ENCODE assay signal across 11 cellular contexts in the genomic region with DNA sequence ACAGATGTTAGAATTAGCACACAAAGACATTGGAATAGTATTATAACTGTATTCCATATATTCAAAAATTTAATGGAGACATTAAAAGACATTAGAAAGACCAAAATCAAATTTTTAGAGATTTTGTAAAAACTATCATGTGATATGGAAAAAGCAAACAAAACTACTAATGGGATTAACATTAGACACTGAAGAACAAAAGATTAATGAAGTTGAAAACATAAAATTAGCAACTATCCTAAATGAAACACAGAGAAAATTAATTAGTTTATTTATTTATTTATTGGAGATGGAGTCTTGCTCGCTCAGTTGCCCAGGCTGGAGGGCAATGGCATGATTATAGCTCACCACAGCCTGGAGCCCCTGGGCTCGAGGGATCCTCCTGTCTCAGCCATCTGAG.
"Had no signal": no experiment of that assay in that cellular context is flagged by ENCODE, and none has a peak within 500 bp of the region (broad histone marks: within the 10 kb centered on the region; RNA-seq: fewer than 3 reads in every experiment).

No MANE protein-coding gene starts in this region.

- H3K27ac ChIP-seq: GM23248 had no signal

- H2AFZ ChIP-seq: GM23248, GM23338 had no signal

- H3K9ac ChIP-seq: GM23248 had no signal

- H3K4me2 ChIP-seq: GM23338 had no signal

- DNase-seq: GM23248, GOT3, H7, H9, HCEC 1CT, HFFc6 had no signal

- H3K4me1 ChIP-seq: HAP-1 had no signal

- H3K36me3 ChIP-seq: HAP-1 had no signal

- FAIRE-seq: H1, H54 had no signal

- H3K9me3 ChIP-seq: HAP-1 had no signal

- H3K4me3 ChIP-seq: GM23248, GM23338, HAP-1 had no signal

- ATAC-seq: GM23338, HCT116 had no signal
